Comparison of ENCODE assay signal across 8 cellular contexts in the genomic region with DNA sequence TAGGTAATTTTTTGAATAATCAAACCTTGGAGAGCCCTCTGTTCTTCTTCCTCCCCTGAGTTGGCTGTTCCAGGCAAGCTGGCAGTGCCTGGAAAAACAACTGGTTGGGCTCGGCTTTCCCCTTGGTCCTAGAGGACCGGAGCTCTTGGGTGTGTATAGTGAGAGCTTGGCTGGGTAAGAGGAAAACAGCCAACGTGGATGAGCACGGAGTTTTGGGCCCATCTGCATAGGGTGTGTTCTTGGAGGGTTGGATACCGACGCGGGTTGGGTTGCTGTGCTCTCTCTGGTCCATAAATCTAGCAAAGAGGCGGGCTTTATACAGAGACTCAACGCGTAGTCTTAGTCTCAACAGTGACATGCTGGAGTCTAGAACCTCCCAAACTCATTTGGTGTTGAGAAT.
DNase-seq lines count a peak whose midpoint lies in the region; ATAC-seq and TF ChIP-seq lines count a peak whose summit lies in the region.

No MANE protein-coding gene starts in this region.

- H3K4me3 ChIP-seq in fibroblast of pulmonary artery (replicated peaks; ENCODE audit: low read depth, low read length): no peak overlapping the region

- ATAC-seq in HG02852 (IDR thresholded peaks at IDR 0.05; ENCODE audit: unreplicated experiment) (no peak), GM19455 (IDR thresholded peaks at IDR 0.05; ENCODE audit: unreplicated experiment) (no peak), HG03432 (IDR thresholded peaks at IDR 0.05; ENCODE audit: unreplicated experiment) (no peak), HG03097 (IDR thresholded peaks at IDR 0.05; ENCODE audit: low FRiP score, unreplicated experiment) (no peak)

- DNase-seq in DMS53 treated with DMSO at 0.1 percent for 48 hours (lab: John Stamatoyannopoulos, UW; ENCODE audit: unreplicated experiment) (peak; percentile 84), NCI-H69 (lab: John Stamatoyannopoulos, UW) (peak; percentile 43), fibroblast of pulmonary artery (ENCODE audit: low read depth) (peak; percentile 85), pons (ENCODE audit: low spot score) (peak; percentile 40)

- TF ChIP-seq CTCF in fibroblast of pulmonary artery (IDR thresholded peaks at IDR 0.05; ENCODE audit: low read length, missing control alignments): no peak
